Comparison of ENCODE assay signal across 8 cellular contexts in the genomic region with DNA sequence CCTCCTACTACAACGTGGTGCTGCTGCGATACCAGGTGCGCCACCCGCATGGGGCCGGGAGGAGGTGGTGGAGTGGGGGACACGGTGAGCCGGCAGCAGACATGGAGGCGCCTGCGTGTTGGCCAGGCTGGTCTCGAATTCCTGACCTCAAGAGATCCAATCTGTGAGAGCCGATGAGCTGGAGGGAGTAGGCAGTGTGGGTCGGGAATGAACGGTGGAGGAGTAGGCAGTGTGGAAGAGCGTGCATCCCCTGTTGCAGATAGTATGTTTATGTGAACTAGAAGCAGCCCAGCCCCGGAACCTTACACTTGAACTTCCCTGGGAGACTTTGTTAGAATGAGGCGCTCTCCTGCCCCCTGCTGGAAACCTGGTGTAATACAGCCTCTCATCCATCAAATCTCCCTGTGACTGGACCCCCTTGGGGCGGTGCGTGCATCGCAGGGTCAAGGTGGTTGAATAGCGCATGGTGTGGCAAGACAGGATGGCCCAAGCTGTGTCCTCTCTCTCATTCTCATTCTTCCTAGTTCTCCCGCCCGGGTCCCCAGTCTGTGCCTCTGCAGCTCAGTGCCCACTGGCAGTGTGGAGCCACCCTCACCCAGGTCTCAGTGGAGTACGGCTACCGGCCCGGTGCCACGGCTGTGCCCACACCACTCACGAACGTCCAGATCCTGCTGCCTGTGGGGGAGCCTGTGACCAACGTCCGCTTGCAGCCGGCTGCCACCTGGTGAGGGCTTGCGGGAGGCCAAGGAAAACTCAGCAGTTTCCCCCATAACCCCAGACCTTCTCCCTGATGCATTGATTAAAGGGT. TPM values are rescaled to one million over a fixed set of nuclear protein-coding genes. Genes with fewer than 3 reads are reported as not detected.
DNase-seq lines count a peak whose midpoint lies in the region; ATAC-seq and TF ChIP-seq lines count a peak whose summit lies in the region.

No MANE protein-coding gene starts in this region.

- peaks cover 3% of the 10 kb centered on the region for H3K4me1 Mint-ChIP-seq in activated CD8-positive, alpha-beta memory T cell treated with anti-CD3 and anti-CD28 coated beads, Interleukin-2, amount 10 ng/mL, durations not matched to agents 7 days and 5 days
- H3K4me1 Mint-ChIP-seq in nephron, result no peaks in the 10 kb centered on the region

- CTCF ChIA-PET in BJ (lab: Yijun Ruan, JAX) (interaction anchor here (0.6 to 2.8 kb wide), 19 partner anchors 8 to 478 kb away, joined by 3 to 10 read pairs (median 4); partner anchors contain the start of gene B3GNT3), HCT116 (lab: Charles Lee) (interaction anchor here (1.6 to 1.9 kb wide), 2 partner anchors 11 to 47 kb away, joined by 3 to 5 read pairs; partner anchors contain the start of gene B3GNT3)
- CTCF ChIA-PET in activated CD8-positive, alpha-beta memory T cell treated with anti-CD3 and anti-CD28 coated beads, Interleukin-2, amount 10 ng/mL, durations not matched to agents 7 days and 5 days (lab: Charles Lee), result interaction anchor here (0.6 to 5.9 kb wide), 17 partner anchors 10 to 147 kb away, joined by 3 to 34 read pairs (median 4); partner anchors contain the start of genes FCHO1, MAP1S and RPL18A

- RAD21 ChIA-PET in HCT116 (lab: Charles Lee; ENCODE audit: low non-redundant PET in 1 of 2, low total read pairs in 2 of 2, uncharacterized antibody in 2 of 2, unreplicated experiment in 2 of 2), result no interaction called here

- DNase-seq in BJ (ENCODE audit: low read depth) (no peak), HCT116 (ENCODE audit: low read depth, low spot score) (no peak), NT2/D1 (ENCODE audit: low read depth, low spot score) (peak; percentile 81), epithelial cell of proximal tubule (ENCODE audit: low read depth) (no peak)
- DNase-seq in activated CD8-positive, alpha-beta memory T cell treated with anti-CD3 and anti-CD28 coated beads, Interleukin-2, amount 10 ng/mL, durations not matched to agents 7 days and 5 days, result peak; percentile 82
- peak; percentile 80 for DNase-seq in stimulated activated naive CD8-positive, alpha-beta T cell treated with anti-CD3 and anti-CD28 coated beads, Interleukin-15, Interleukin-2, amounts not matched to agents 100 U/mL and 50 U/mL, for 24 hours

- H3K27ac Mint-ChIP-seq in activated CD8-positive, alpha-beta memory T cell treated with anti-CD3 and anti-CD28 coated beads, Interleukin-2, amount 10 ng/mL, durations not matched to agents 7 days and 5 days, result no peak overlapping the region
- peak overlapping the region in 1 of 3 experiments; percentile 50 for H3K27ac Mint-ChIP-seq in nephron

- H3K4me1 ChIP-seq in HCT116 (ENCODE audit: control insufficient read depth in 1 of 2, insufficient read depth in 2 of 2, low read length in 2 of 2) (peaks cover 9 to 19% of the 10 kb centered on the region in 2 experiments; a peak in 3 of 4 replicates), NT2/D1 (ENCODE audit: insufficient read depth, insufficient read length) (peaks cover 16% of the 10 kb centered on the region)

- peaks cover 27% of the 10 kb centered on the region for H3K36me3 Mint-ChIP-seq in activated CD8-positive, alpha-beta memory T cell treated with anti-CD3 and anti-CD28 coated beads, Interleukin-2, amount 10 ng/mL, durations not matched to agents 7 days and 5 days
- peaks cover 4% of the 10 kb centered on the region for H3K36me3 Mint-ChIP-seq in nephron (ENCODE audit: low read depth)

- no peaks in the 10 kb centered on the region for H3K27me3 Mint-ChIP-seq in activated CD8-positive, alpha-beta memory T cell treated with anti-CD3 and anti-CD28 coated beads, Interleukin-2, amount 10 ng/mL, durations not matched to agents 7 days and 5 days
- H3K27me3 Mint-ChIP-seq in nephron (ENCODE audit: low read depth), result peaks cover 14% of the 10 kb centered on the region

- H3K36me3 ChIP-seq in BJ (ENCODE audit: control insufficient read depth, insufficient read depth, low read length), result no peaks in the 10 kb centered on the region
- H3K36me3 ChIP-seq in HCT116 (ENCODE audit: control insufficient read depth in 1 of 2, insufficient read depth in 2 of 2, low read length in 2 of 2), result peaks cover 0 to 6% of the 10 kb centered on the region in 2 experiments; a peak in 1 of 4 replicates
- peaks cover 21% of the 10 kb centered on the region for H3K36me3 ChIP-seq in NT2/D1 (ENCODE audit: insufficient read depth, insufficient read length, low read length)

- no peak for TF ChIP-seq POLR2A in HCT116 (IDR thresholded peaks at IDR 0.05; ENCODE audit: borderline replicate concordance, extremely low read depth, insufficient read depth, insufficient read length)

- ATAC-seq in HCT116, result peak; percentile 60
- ATAC-seq in activated CD8-positive, alpha-beta memory T cell treated with anti-CD3 and anti-CD28 coated beads, Interleukin-2, amount 10 ng/mL, durations not matched to agents 7 days and 5 days, result peak; percentile 66
- ATAC-seq in stimulated activated naive CD8-positive, alpha-beta T cell treated with anti-CD3 and anti-CD28 coated beads, Interleukin-15, Interleukin-2, amounts not matched to agents 100 U/mL and 50 U/mL, for 24 hours, result no peak
- ATAC-seq in GM21526 (IDR thresholded peaks at IDR 0.05; ENCODE audit: low FRiP score, unreplicated experiment), result no peak

- no peaks in the 10 kb centered on the region for H3K79me2 ChIP-seq in HCT116 (ENCODE audit: insufficient read depth, low read length)

- POLR2A ChIA-PET in BJ (lab: Charles Lee), result no interaction called here
- POLR2A ChIA-PET in HCT116 (lab: Charles Lee), result no interaction called here

- H3K27ac ChIP-seq in HCT116 (ENCODE audit: low read depth, low read length), result peak overlapping the region; percentile 41; the same call in 1 of the 2 replicates

- no peaks in the 10 kb centered on the region for H3K9me3 Mint-ChIP-seq in activated CD8-positive, alpha-beta memory T cell treated with anti-CD3 and anti-CD28 coated beads, Interleukin-2, amount 10 ng/mL, durations not matched to agents 7 days and 5 days (ENCODE audit: low read depth)
- no peaks in the 10 kb centered on the region for H3K9me3 Mint-ChIP-seq in nephron

- H3K27me3 ChIP-seq in BJ (ENCODE audit: control insufficient read depth, insufficient read depth, low read length) (no peaks in the 10 kb centered on the region), HCT116 (ENCODE audit: insufficient read depth, low read length) (no peaks in the 10 kb centered on the region), NT2/D1 (ENCODE audit: insufficient read depth, insufficient read length) (no peaks in the 10 kb centered on the region)

- H3K4me3 ChIP-seq in BJ (ENCODE audit: low read depth, low read length) (no peak overlapping the region), HCT116 (replicated peaks in 1 of 2; ENCODE audit: low read depth in 1 of 2, low read length in 2 of 2) (no peak overlapping the region), NT2/D1 (ENCODE audit: insufficient read length, low read depth) (no peak overlapping the region), epithelial cell of proximal tubule (ENCODE audit: low read depth, low read length) (peak overlapping the region; percentile 34)

- H3K9me2 ChIP-seq in HCT116 (ENCODE audit: insufficient read depth), result no peaks in the 10 kb centered on the region

- BruUV-seq in HCT116 (replicated peaks; lab: Mats Ljungman, UMichigan), result no TSS peak

- intact Hi-C loops in HCT116 (cut with micrococcal nuclease), result no loop called here

- no peak overlapping the region for H2AFZ ChIP-seq in HCT116 (ENCODE audit: low read depth, low read length, poor library complexity, severe bottlenecking)

- H3K9ac ChIP-seq in HCT116 (ENCODE audit: low read length) (no peak overlapping the region), NT2/D1 (ENCODE audit: insufficient read length, low read depth) (no peak overlapping the region)

- H4K20me1 ChIP-seq in HCT116 (ENCODE audit: insufficient read depth), result no peaks in the 10 kb centered on the region

- no peak; the same call in none of the 2 replicates for TF ChIP-seq RAD21 in HCT116 (IDR thresholded peaks at IDR 0.05; ENCODE audit: low read depth)

- peak; percentile 82 for TF ChIP-seq CTCF in BJ (IDR thresholded peaks at IDR 0.05; ENCODE audit: insufficient read depth, low read depth, low read length)
- peak in 2 of 3 experiments; percentile 86 to 89; a peak in 5 of 6 replicates for TF ChIP-seq CTCF in HCT116 (IDR thresholded peaks at IDR 0.05 in 2 of 3, conservative IDR thresholded peaks at IDR 0.05 in 1 of 3; ENCODE audit: borderline replicate concordance in 1 of 3, insufficient read depth in 1 of 3, low read depth in 2 of 3, low read length in 2 of 3)
- peak; percentile 90 for TF ChIP-seq CTCF in epithelial cell of proximal tubule (conservative IDR thresholded peaks at IDR 0.05; ENCODE audit: low read depth, low read length)
- peak; percentile 76 to 80 (median 77) for TF ChIP-seq CTCF in nephron (IDR thresholded peaks at IDR 0.05; ENCODE audit: unreplicated experiment in 3 of 3)

- H3K4me3 Mint-ChIP-seq in activated CD8-positive, alpha-beta memory T cell treated with anti-CD3 and anti-CD28 coated beads, Interleukin-2, amount 10 ng/mL, durations not matched to agents 7 days and 5 days, result no peak overlapping the region
- no peak overlapping the region for H3K4me3 Mint-ChIP-seq in nephron

- H3K9me3 ChIP-seq in HCT116 (ENCODE audit: control insufficient read depth in 1 of 2, insufficient read depth in 1 of 2, low read depth in 1 of 2, low read length in 2 of 2), result no peaks in the 10 kb centered on the region
- H3K9me3 ChIP-seq in NT2/D1 (ENCODE audit: insufficient read depth, low read length), result no peaks in the 10 kb centered on the region

- no peak overlapping the region for H3K4me2 ChIP-seq in HCT116 (ENCODE audit: low read length)

TF ChIP-seq in HCT116, 20 proteins besides CTCF, POLR2A, EP300 and RAD21 (continues in another document):
- no peak for TF ChIP-seq JUND (IDR thresholded peaks at IDR 0.05)

RNA-seq across cellular contexts. Expression of gene B3GNT3, which starts 10.5 kb away (rescaled TPM):
- polyA plus RNA-seq in BJ (2011; rRNA removed), result not detected in 2 replicates
- polyA minus RNA-seq in BJ (2011; rRNA and poly(A)+ RNA removed), result not detected in 2 replicates
- total RNA-seq in HCT116 (2021; ENCODE audit: unreplicated experiment) (22.2 TPM), epithelial cell of proximal tubule (11.1 and 17.3 TPM in 2 replicates)
- 30.3 and 34.5 TPM in 2 replicates for polyA plus RNA-seq in HCT116 (2012)
- not detected for total RNA-seq in activated CD8-positive, alpha-beta memory T cell treated with anti-CD3 and anti-CD28 coated beads, Interleukin-2, amount 10 ng/mL, durations not matched to agents 7 days and 5 days

RNA-seq across cellular contexts. Expression of gene FCHO1, which starts 33.1 kb away (rescaled TPM):
- polyA plus RNA-seq in BJ (2011; rRNA removed), result 0.47 and 0.48 TPM in 2 replicates
- polyA minus RNA-seq in BJ (2011; rRNA and poly(A)+ RNA removed), result 0.33 and 0.98 TPM in 2 replicates
- total RNA-seq in HCT116 (2021; ENCODE audit: unreplicated experiment), result 28.1 TPM
- polyA plus RNA-seq in HCT116 (2012), result 36.8 and 37.2 TPM in 2 replicates
- total RNA-seq in activated CD8-positive, alpha-beta memory T cell treated with anti-CD3 and anti-CD28 coated beads, Interleukin-2, amount 10 ng/mL, durations not matched to agents 7 days and 5 days, result 10 to 100 TPM; 58.4 to 70.6 TPM
- total RNA-seq in epithelial cell of proximal tubule, result 4.2 and 18.0 TPM in 2 replicates

RNA-seq across cellular contexts. Expression of gene INSL3, which starts 36.9 kb away (rescaled TPM):
- polyA plus RNA-seq in BJ (2011; rRNA removed), result 0.18 TPM in 1 of 2 replicates, not detected in the other
- not detected in 2 replicates for polyA minus RNA-seq in BJ (2011; rRNA and poly(A)+ RNA removed)
- total RNA-seq in HCT116 (2021; ENCODE audit: unreplicated experiment) (0.96 TPM), epithelial cell of proximal tubule (not detected in 2 replicates)
- 0.98 and 1.7 TPM in 2 replicates for polyA plus RNA-seq in HCT116 (2012)
- 1 to 10 TPM; 1.7 to 2.2 TPM for total RNA-seq in activated CD8-positive, alpha-beta memory T cell treated with anti-CD3 and anti-CD28 coated beads, Interleukin-2, amount 10 ng/mL, durations not matched to agents 7 days and 5 days

Comparison
In these comparisons a context has a peak if more than half of its experiments do, and no peak if none do; other contexts are left out.
1. DNase-seq: peak in NT2/D1 (single experiment), activated CD8-positive, alpha-beta memory T cell treated with anti-CD3 and anti-CD28 coated beads, Interleukin-2, amount 10 ng/mL, durations not matched to agents 7 days and 5 days (single experiment) and stimulated activated naive CD8-positive, alpha-beta T cell treated with anti-CD3 and anti-CD28 coated beads, Interleukin-15, Interleukin-2, amounts not matched to agents 100 U/mL and 50 U/mL, for 24 hours (single experiment); none in BJ (single experiment), HCT116 (single experiment) and epithelial cell of proximal tubule (single experiment).
2. ATAC-seq: peak in HCT116 (single experiment) and activated CD8-positive, alpha-beta memory T cell treated with anti-CD3 and anti-CD28 coated beads, Interleukin-2, amount 10 ng/mL, durations not matched to agents 7 days and 5 days (single experiment); none in stimulated activated naive CD8-positive, alpha-beta T cell treated with anti-CD3 and anti-CD28 coated beads, Interleukin-15, Interleukin-2, amounts not matched to agents 100 U/mL and 50 U/mL, for 24 hours (single experiment) and GM21526 (single experiment).
3. RNA of gene B3GNT3, which starts 10.5 kb away (total RNA-seq): 22.2 TPM in HCT116 (single experiment) and 11.1 to 17.3 TPM in epithelial cell of proximal tubule; not detected in activated CD8-positive, alpha-beta memory T cell treated with anti-CD3 and anti-CD28 coated beads, Interleukin-2, amount 10 ng/mL, durations not matched to agents 7 days and 5 days; every median in the first group is over 10 times any median in the second.
4. Peak in every context shown above with its lines, with median percentiles within 50 percentile points of each other: CTCF ChIP-seq.